In genomic region chr1:148345617-148346259, GRCh38 we compare ENCODE assay signal across 8 cellular contexts.
DNase-seq lines count a peak whose midpoint lies in the region; TF ChIP-seq lines count a peak whose summit lies in the region.
"Not testable (repeated sequence)": the region's sequence is repeated elsewhere in the genome, so short reads cannot be mapped to it uniquely, and the experiment has no call there.

No MANE protein-coding gene starts in this region.

- H3K36me3 ChIP-seq in A673 (ENCODE audit: insufficient read depth, low read length, poor library complexity, severe bottlenecking); KMS-11 (ENCODE audit: insufficient read depth); colonic mucosa: not testable (repeated sequence)

- not testable (repeated sequence) for H3K9ac ChIP-seq in KMS-11; colonic mucosa (ENCODE audit: low read depth in 2 of 2, low read length in 2 of 2)

- peaks cover 15% of the 10 kb centered on the region for H3K4me1 Mint-ChIP-seq in progenitor cell of endocrine pancreas (ENCODE audit: low read depth)

- not testable (repeated sequence) for H3K4me3 Mint-ChIP-seq in progenitor cell of endocrine pancreas (ENCODE audit: low read depth)

- H3K36me3 Mint-ChIP-seq in progenitor cell of endocrine pancreas (ENCODE audit: insufficient read depth) = not testable (repeated sequence)

- H3K9me3 ChIP-seq in A673 (ENCODE audit: low read depth, low read length, poor library complexity, severe bottlenecking); colonic mucosa: not testable (repeated sequence)

- H3K27ac ChIP-seq in A673 (ENCODE audit: low read depth, low read length, poor library complexity, severe bottlenecking); KMS-11: not testable (repeated sequence)
- peak overlapping the region; percentile 50 for H3K27ac ChIP-seq in colonic mucosa

- H4K20me1 ChIP-seq in KMS-11 (ENCODE audit: insufficient read depth) = not testable (repeated sequence)

- H3K79me2 ChIP-seq in KMS-11 (ENCODE audit: insufficient read depth, low read depth) = not testable (repeated sequence)

- CTCF ChIA-PET in A673 (lab: Charles Lee) = interaction anchor here (0.8 kb wide), 1 partner anchor 9 kb away, joined by 3 read pairs; no protein-coding TSS in a partner anchor

- intact Hi-C loops in A673 (cut with micrococcal nuclease; ENCODE audit: unreplicated experiment) = loop anchor here (10.0 kb wide), 1 partner anchor 59 kb away; no protein-coding TSS in a partner anchor
- intact Hi-C loops in colonic mucosa (cut with DNase I) = not testable (repeated sequence)

- not testable (repeated sequence) for H3K4me3 ChIP-seq in A673 (ENCODE audit: low read depth, low read length, poor library complexity, severe bottlenecking); KMS-11 (IDR thresholded peaks at IDR 0.05; ENCODE audit: insufficient read depth, low read depth, low read length); colonic mucosa

- peaks cover 26% of the 10 kb centered on the region for H3K27me3 Mint-ChIP-seq in progenitor cell of endocrine pancreas

- POLR2A ChIA-PET in A673 (lab: Charles Lee; ENCODE audit: low non-redundant PET) = not testable (repeated sequence)

- peak; percentile 60 for TF ChIP-seq CTCF in A673 (conservative IDR thresholded peaks at IDR 0.05; ENCODE audit: low read depth, low read length)
- peak; percentile 96 for TF ChIP-seq CTCF in KMS-11 (conservative IDR thresholded peaks at IDR 0.05; ENCODE audit: low read depth, low read length)
- TF ChIP-seq CTCF in colonic mucosa (IDR thresholded peaks at IDR 0.05) = peak; percentile 34
- TF ChIP-seq CTCF in progenitor cell of endocrine pancreas (IDR thresholded peaks at IDR 0.05; ENCODE audit: unreplicated experiment) = peak; percentile 70

- DNase-seq in A673 (ENCODE audit: low spot score) (peak; percentile 31), GDM1 (lab: John Stamatoyannopoulos, UW) (peak; percentile 10), RKO (ENCODE audit: low spot score) (peak; percentile 49), colonic mucosa (peak; percentile 48), iPS-NIHi11 (ENCODE audit: low spot score) (peak; percentile 21)
- DNase-seq in activated T-cell treated with anti-CD3 and anti-CD28 coated beads, Interleukin-2, amount 50 U/mL, for 1 hour = peak; percentile 35
- not testable (repeated sequence) for DNase-seq in progenitor cell of endocrine pancreas (ENCODE audit: low spot score, unreplicated experiment)

- peak overlapping the region; percentile 81 for H3K27ac Mint-ChIP-seq in progenitor cell of endocrine pancreas

- not testable (repeated sequence) for BruUV-seq in A673 (replicated peaks; lab: Mats Ljungman, UMichigan)

- peak overlapping the region; percentile 19; the same call in 1 of the 2 replicates for H2AFZ ChIP-seq in KMS-11 (ENCODE audit: low read depth)

- not testable (repeated sequence) for H3K27me3 ChIP-seq in A673 (replicated peaks; ENCODE audit: insufficient read depth, low read depth, low read length, poor library complexity); KMS-11 (ENCODE audit: insufficient read depth, low read depth); colonic mucosa

- not testable (repeated sequence) for H3K4me2 ChIP-seq in KMS-11

- H3K4me1 ChIP-seq in A673 (ENCODE audit: insufficient read depth, low read length, poor library complexity, severe bottlenecking); KMS-11 (ENCODE audit: low read depth, poor library complexity, severe bottlenecking); colonic mucosa: not testable (repeated sequence)

- H3K9me3 Mint-ChIP-seq in progenitor cell of endocrine pancreas (ENCODE audit: low read depth) = not testable (repeated sequence)

Comparison
In these comparisons a context has a peak if more than half of its experiments do, and no peak if none do; other contexts are left out.
1. CTCF ChIP-seq: peak in every context shown above with its lines; median percentile 96 in KMS-11; 70 in progenitor cell of endocrine pancreas; 60 in A673; 34 in colonic mucosa.